8 cellular contexts compared by ENCODE assay signal in genomic region chr2:119753041-119753929, GRCh38. TPM values are rescaled to one million over a fixed set of nuclear protein-coding genes. Genes with fewer than 3 reads are reported as not detected.
DNase-seq lines count a peak whose midpoint lies in the region; ATAC-seq and TF ChIP-seq lines count a peak whose summit lies in the region.

No MANE protein-coding gene starts in this region.

- H3K23ac ChIP-seq in neuronal stem cell (ENCODE audit: low read depth, low read length, poor library complexity), result no peak overlapping the region

- H3K36me3 ChIP-seq in fibroblast of lung (ENCODE audit: control insufficient read depth, insufficient read depth, low read length), result no peaks in the 10 kb centered on the region
- no peaks in the 10 kb centered on the region for H3K36me3 ChIP-seq in neuronal stem cell (replicated peaks in 1 of 2; ENCODE audit: control insufficient read depth in 2 of 2, insufficient read depth in 2 of 2, low read length in 2 of 2)

- ATAC-seq in GM18870 (IDR thresholded peaks at IDR 0.05; ENCODE audit: unreplicated experiment), result peak; percentile 42
- peak; percentile 82 for ATAC-seq in T-helper 17 cell

- TF ChIP-seq CTCF in LNCaP clone FGC (IDR thresholded peaks at IDR 0.05; ENCODE audit: control insufficient read depth, extremely low read depth, insufficient read depth), result peak; percentile 79
- peak; percentile 60 to 72 for TF ChIP-seq CTCF in fibroblast of lung (conservative IDR thresholded peaks at IDR 0.05 in 1 of 2, IDR thresholded peaks at IDR 0.05 in 1 of 2; ENCODE audit: low read depth in 1 of 2, low read length in 2 of 2)

- no peak overlapping the region for H2BK12ac ChIP-seq in neuronal stem cell (ENCODE audit: low read length)

- no CpG with 5 or more reads among the region's 7 CpGs for WGBS in neuronal stem cell (ENCODE audit: extremely low coverage in 2 of 2, insufficient read length in 2 of 2, insufficient replicate concordance in 1 of 2), 2 donors

- H3K79me2 ChIP-seq in fibroblast of lung (ENCODE audit: control insufficient read depth, insufficient read depth, low read length), result no peaks in the 10 kb centered on the region

- H3K4me3 ChIP-seq in LNCaP clone FGC (ENCODE audit: low read depth, low read length) (no peak overlapping the region), fibroblast of lung (replicated peaks in 1 of 4; ENCODE audit: control extremely low read depth in 1 of 4, insufficient read depth in 1 of 4, low read depth in 3 of 4, low read length in 4 of 4) (no peak overlapping the region), neuronal stem cell (ENCODE audit: low read length in 2 of 2) (no peak overlapping the region)

- DNase-seq in NCI-H2171 treated with DMSO at 0.1 percent for 48 hours (lab: John Stamatoyannopoulos, UW), result peak; percentile 42
- no peak for DNase-seq in NCI-H2171 (lab: John Stamatoyannopoulos, UW)
- DNase-seq in LNCaP clone FGC (ENCODE audit: low read depth), result no peak
- no peak for DNase-seq in T-helper 17 cell
- peak; percentile 26 to 66 for DNase-seq in fibroblast of lung (ENCODE audit: low read depth in 2 of 2)
- no peak for DNase-seq in neuronal stem cell (ENCODE audit: low spot score)
- DNase-seq in NCI-H187 (lab: John Stamatoyannopoulos, UW), result no peak

- no peak overlapping the region for H2BK15ac ChIP-seq in neuronal stem cell (ENCODE audit: low read length)

- H3K27ac ChIP-seq in fibroblast of lung (ENCODE audit: insufficient read depth, low read length) (no peak overlapping the region), neuronal stem cell (replicated peaks; ENCODE audit: low read length) (no peak overlapping the region)

- H3K4me1 ChIP-seq in fibroblast of lung (ENCODE audit: control insufficient read depth, extremely low read depth, insufficient read depth, low read length) (peaks cover 7% of the 10 kb centered on the region), neuronal stem cell (ENCODE audit: control insufficient read depth in 2 of 2, insufficient read depth in 1 of 2, low read depth in 1 of 2, low read length in 2 of 2) (no peaks in the 10 kb centered on the region)

- H3K27ac Mint-ChIP-seq in T-helper 17 cell, result peak overlapping the region; percentile 47

- no peak overlapping the region for H3K9ac ChIP-seq in fibroblast of lung (ENCODE audit: insufficient read depth, low read length)
- no peak overlapping the region for H3K9ac ChIP-seq in neuronal stem cell (ENCODE audit: low read depth, low read length, poor library complexity)

- H2BK120ac ChIP-seq in neuronal stem cell (ENCODE audit: low read depth, low read length), result no peak overlapping the region

- H3K4me2 ChIP-seq in fibroblast of lung (ENCODE audit: extremely low read depth, insufficient read depth, low read length), result no peak overlapping the region
- H3K4me2 ChIP-seq in neuronal stem cell (ENCODE audit: insufficient read depth, low read length, poor library complexity, severe bottlenecking), result no peak overlapping the region

- H4K8ac ChIP-seq in neuronal stem cell (ENCODE audit: low read depth, low read length), result no peak overlapping the region

- H3K9me3 ChIP-seq in T-helper 17 cell (ENCODE audit: control insufficient read depth, low read length, poor library complexity, severe bottlenecking) (no peaks in the 10 kb centered on the region), fibroblast of lung (ENCODE audit: control insufficient read depth, insufficient read depth, low read depth, low read length) (no peaks in the 10 kb centered on the region), neuronal stem cell (replicated peaks in 1 of 2; ENCODE audit: control insufficient read depth in 2 of 2, insufficient read depth in 1 of 2, low read depth in 1 of 2, low read length in 2 of 2) (no peaks in the 10 kb centered on the region)

- H2BK5ac ChIP-seq in neuronal stem cell (ENCODE audit: low read length), result no peak overlapping the region

- no peaks in the 10 kb centered on the region for H3K79me1 ChIP-seq in neuronal stem cell (ENCODE audit: low read depth, low read length)

- H3K18ac ChIP-seq in neuronal stem cell (ENCODE audit: low read length), result no peak overlapping the region

- no peak overlapping the region for H3K14ac ChIP-seq in neuronal stem cell (ENCODE audit: low read length)

- H3K27me3 Mint-ChIP-seq in T-helper 17 cell, result peaks cover 7% of the 10 kb centered on the region

- H4K91ac ChIP-seq in neuronal stem cell (ENCODE audit: low read depth, low read length, poor library complexity), result no peak overlapping the region

- H2AFZ ChIP-seq in fibroblast of lung (ENCODE audit: low read length) (no peak overlapping the region), neuronal stem cell (ENCODE audit: low read length) (peak overlapping the region; percentile 20)

- H3K36me3 Mint-ChIP-seq in T-helper 17 cell (ENCODE audit: low read depth), result no peaks in the 10 kb centered on the region

- H2AK5ac ChIP-seq in neuronal stem cell (ENCODE audit: low read depth, low read length), result no peak overlapping the region

- peaks cover 10% of the 10 kb centered on the region for H3K4me1 Mint-ChIP-seq in T-helper 17 cell

- no peaks in the 10 kb centered on the region for H4K20me1 ChIP-seq in fibroblast of lung (ENCODE audit: control insufficient read depth, extremely low read depth, insufficient read depth, low read length)

- H3K4ac ChIP-seq in neuronal stem cell (ENCODE audit: low read length), result no peak overlapping the region

- H3K27me3 ChIP-seq in fibroblast of lung (ENCODE audit: control insufficient read depth, insufficient read depth, low read length) (no peaks in the 10 kb centered on the region), neuronal stem cell (ENCODE audit: control insufficient read depth in 3 of 3, insufficient read depth in 3 of 3, low read depth in 1 of 3, low read length in 3 of 3) (peaks cover 0 to 10% (median 0%) of the 10 kb centered on the region in 3 experiments)

- no peak overlapping the region for H3K4me3 Mint-ChIP-seq in T-helper 17 cell

RNA-seq across cellular contexts. Expression of gene PTPN4, which starts 6.4 kb away (rescaled TPM):
- 100 to 1,000 TPM; 128 to 149 TPM for total RNA-seq in T-helper 17 cell
- 18.0 and 22.3 TPM in 2 replicates for total RNA-seq in fibroblast of lung
- polyA plus RNA-seq in fibroblast of lung, result 5.3 and 6.0 TPM in 2 replicates
- 5.2 and 6.1 TPM in 2 replicates for polyA plus RNA-seq in fibroblast of lung (2012)
- 5.2 and 5.7 TPM in 2 replicates for polyA minus RNA-seq in fibroblast of lung (ENCODE audit: low replicate concordance)
- polyA plus RNA-seq in neuronal stem cell (2013, experiment 1 of 2), result 7.7 TPM
- 9.5 TPM for polyA plus RNA-seq in neuronal stem cell (2013, experiment 2 of 2)

Comparison
In these comparisons a context has a peak if more than half of its experiments do, and no peak if none do; other contexts are left out.
1. DNase-seq: peak in NCI-H2171 treated with DMSO at 0.1 percent for 48 hours (single experiment) and fibroblast of lung (2 of 2); none in NCI-H2171 (single experiment), LNCaP clone FGC (single experiment), T-helper 17 cell (0 of 3), neuronal stem cell (single experiment) and NCI-H187 (0 of 2).